ENCODE assay signal across 19 cellular contexts in the genomic region with DNA sequence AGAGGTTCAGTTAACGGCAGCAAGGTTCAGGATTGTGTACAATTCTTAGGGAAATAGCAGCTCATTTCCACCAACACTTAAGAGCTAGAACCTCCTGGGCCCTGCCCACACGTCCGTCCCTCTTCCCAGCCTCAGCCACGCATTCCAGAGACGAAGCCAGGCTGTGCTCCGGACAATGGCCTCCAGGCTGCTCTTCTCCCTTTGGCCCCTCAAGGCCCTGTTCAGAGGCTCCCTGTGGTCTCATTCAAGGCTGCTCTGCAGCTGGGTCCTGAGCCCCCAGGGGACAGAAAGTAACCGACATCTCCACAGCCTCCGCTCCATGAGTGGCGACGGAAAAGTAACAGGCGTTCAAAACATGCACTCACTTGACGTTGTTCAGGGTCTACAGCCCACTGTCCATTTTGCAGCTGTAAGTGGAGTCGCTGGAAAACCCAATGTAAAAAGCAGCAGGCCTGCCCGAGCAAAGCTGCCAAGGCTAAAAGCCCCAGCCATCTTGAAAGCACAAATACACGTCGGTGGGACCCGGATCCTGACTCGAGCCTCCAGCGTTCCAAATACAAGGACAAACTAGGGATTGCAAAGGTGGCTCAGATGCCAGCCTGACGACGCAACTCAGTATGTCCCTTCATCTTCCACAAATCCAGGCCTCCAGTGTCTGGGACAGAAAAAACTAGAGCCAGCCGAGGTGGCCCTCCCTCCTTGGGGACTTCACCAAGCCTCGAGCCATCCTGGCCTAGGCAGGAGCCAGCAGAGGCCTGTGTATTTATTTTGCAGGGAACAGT.
DNase-seq lines count a peak whose midpoint lies in the region; ATAC-seq and TF ChIP-seq lines count a peak whose summit lies in the region.
"Had no signal": no experiment of that assay in that cellular context is flagged by ENCODE, and none has a peak within 500 bp of the region (broad histone marks: within the 10 kb centered on the region; RNA-seq: fewer than 3 reads in every experiment).

No MANE protein-coding gene starts in this region.

- H3F3A ChIP-seq in neural progenitor cell (ENCODE audit: low read depth) = peaks cover 5% of the 10 kb centered on the region

- H3K36me3 Mint-ChIP-seq in activated naive CD4-positive, alpha-beta T cell treated with anti-CD3 and anti-CD28 coated beads for 36 hours (ENCODE audit: low read depth) = no peaks in the 10 kb centered on the region
- peaks cover 3% of the 10 kb centered on the region for H3K36me3 Mint-ChIP-seq in neural progenitor cell
- H3K36me3 Mint-ChIP-seq in activated CD4-positive, alpha-beta memory T cell treated with anti-CD3 and anti-CD28 coated beads for 36 hours = peaks cover 3% of the 10 kb centered on the region

- no peak overlapping the region for H3K4me3 ChIP-seq in coronary artery
- no peak overlapping the region for H3K4me3 ChIP-seq in neural progenitor cell
- no peak overlapping the region for H3K4me3 ChIP-seq in upper lobe of right lung
- no peak overlapping the region for H3K4me3 ChIP-seq in testis
- H3K4me3 ChIP-seq: gastroesophageal sphincter, MG63, PC-9, psoas muscle, tibial nerve had no signal

- peak; percentile 1 for DNase-seq in activated naive CD4-positive, alpha-beta T cell treated with anti-CD3 and anti-CD28 coated beads for 36 hours
- DNase-seq in activated naive CD4-positive, alpha-beta T cell treated with anti-CD3 and anti-CD28 coated beads, Interleukin-2, amount 50 U/mL, for 16 hours = no peak
- DNase-seq in coronary artery (ENCODE audit: low spot score) = peak; percentile 65
- DNase-seq in neural progenitor cell (ENCODE audit: low spot score) = no peak
- peak; percentile 46 for DNase-seq in upper lobe of right lung
- no peak for DNase-seq in HEK293T (ENCODE audit: extremely low spot score)
- DNase-seq in testis = no peak
- no peak for DNase-seq in activated CD4-positive, alpha-beta memory T cell treated with anti-CD3 and anti-CD28 coated beads for 36 hours
- DNase-seq: activated CD4-positive, alpha-beta T cell treated with anti-CD3 and anti-CD28 coated beads for 4 hours; activated naive CD4-positive, alpha-beta T cell treated with Interleukin-2 at 50 U/mL for 16 hours; erythroblast; MG63; NCI-H2227 treated with DMSO at 0.1 percent for 48 hours; NCI-H82; PC-9; SK-N-SH had no signal

- no peaks in the 10 kb centered on the region for H3K9me3 Mint-ChIP-seq in activated naive CD4-positive, alpha-beta T cell treated with anti-CD3 and anti-CD28 coated beads for 36 hours
- no peaks in the 10 kb centered on the region for H3K9me3 Mint-ChIP-seq in neural progenitor cell
- no peaks in the 10 kb centered on the region for H3K9me3 Mint-ChIP-seq in activated CD4-positive, alpha-beta memory T cell treated with anti-CD3 and anti-CD28 coated beads for 36 hours

- POLR2A ChIA-PET in HEK293T (lab: Yijun Ruan, JAX) = no interaction called here
- POLR2A ChIA-PET in activated CD4-positive, alpha-beta memory T cell treated with anti-CD3 and anti-CD28 coated beads for 36 hours (lab: Charles Lee) = no interaction called here

- no peaks in the 10 kb centered on the region for H3K4me1 ChIP-seq in neural progenitor cell
- H3K4me1 ChIP-seq in upper lobe of right lung = no peaks in the 10 kb centered on the region
- H3K4me1 ChIP-seq in testis = peaks cover 10% of the 10 kb centered on the region

- ATAC-seq in upper lobe of right lung = no peak
- ATAC-seq: gastroesophageal sphincter, psoas muscle had no signal

- H3K27me3 ChIP-seq in neural progenitor cell (no peaks in the 10 kb centered on the region), upper lobe of right lung (no peaks in the 10 kb centered on the region), testis (no peaks in the 10 kb centered on the region)
- H3K27me3 ChIP-seq: gastroesophageal sphincter, MG63, tibial nerve had no signal

- TF ChIP-seq POLR2A in testis (IDR thresholded peaks at IDR 0.05) = no peak

- WGBS in testis, 2 donors = 91 to 97% methylated on average over 22 to 23 of the region's 23 CpGs

- no peak overlapping the region for H3K4me2 ChIP-seq in neural progenitor cell
- H3K4me2 ChIP-seq: PC-9, SK-N-SH had no signal

- no peaks in the 10 kb centered on the region for H3K9me3 ChIP-seq in neural progenitor cell (ENCODE audit: low read depth)
- H3K9me3 ChIP-seq in upper lobe of right lung = no peaks in the 10 kb centered on the region
- H3K9me3 ChIP-seq in testis = no peaks in the 10 kb centered on the region
- H3K9me3 ChIP-seq: gastroesophageal sphincter, MG63, psoas muscle, SK-N-SH, tibial nerve had no signal

- no peaks in the 10 kb centered on the region for H3K27me3 Mint-ChIP-seq in activated naive CD4-positive, alpha-beta T cell treated with anti-CD3 and anti-CD28 coated beads for 36 hours (ENCODE audit: low read depth)
- H3K27me3 Mint-ChIP-seq in neural progenitor cell (ENCODE audit: insufficient read depth, low read depth) = peaks cover 10% of the 10 kb centered on the region
- H3K27me3 Mint-ChIP-seq in activated CD4-positive, alpha-beta memory T cell treated with anti-CD3 and anti-CD28 coated beads for 36 hours = no peaks in the 10 kb centered on the region

- H4K20me1 ChIP-seq in neural progenitor cell (ENCODE audit: low read depth) = no peaks in the 10 kb centered on the region

- no peak overlapping the region for H3K4me3 Mint-ChIP-seq in activated naive CD4-positive, alpha-beta T cell treated with anti-CD3 and anti-CD28 coated beads for 36 hours
- no peak overlapping the region for H3K4me3 Mint-ChIP-seq in neural progenitor cell
- H3K4me3 Mint-ChIP-seq in activated CD4-positive, alpha-beta memory T cell treated with anti-CD3 and anti-CD28 coated beads for 36 hours = no peak overlapping the region

- H3K27ac Mint-ChIP-seq in activated naive CD4-positive, alpha-beta T cell treated with anti-CD3 and anti-CD28 coated beads for 36 hours = no peak overlapping the region
- peak overlapping the region; percentile 60 for H3K27ac Mint-ChIP-seq in neural progenitor cell
- H3K27ac Mint-ChIP-seq in activated CD4-positive, alpha-beta memory T cell treated with anti-CD3 and anti-CD28 coated beads for 36 hours = no peak overlapping the region

- H3K36me3 ChIP-seq in neural progenitor cell (no peaks in the 10 kb centered on the region), upper lobe of right lung (no peaks in the 10 kb centered on the region), testis (ENCODE audit: low read depth, missing control alignments) (no peaks in the 10 kb centered on the region)
- H3K36me3 ChIP-seq: MG63 had no signal

- CTCF ChIA-PET in activated naive CD4-positive, alpha-beta T cell treated with anti-CD3 and anti-CD28 coated beads for 36 hours (lab: Charles Lee) = no interaction called here
- CTCF ChIA-PET in HEK293T (lab: Yijun Ruan, JAX) = no interaction called here
- CTCF ChIA-PET in activated CD4-positive, alpha-beta memory T cell treated with anti-CD3 and anti-CD28 coated beads for 36 hours (lab: Charles Lee) = interaction anchor here (1.6 kb wide), 1 partner anchor 14 kb away, joined by 8 read pairs; no protein-coding TSS in a partner anchor

- H3K4me1 Mint-ChIP-seq in activated naive CD4-positive, alpha-beta T cell treated with anti-CD3 and anti-CD28 coated beads for 36 hours (ENCODE audit: low read depth) = peaks cover 9% of the 10 kb centered on the region
- H3K4me1 Mint-ChIP-seq in neural progenitor cell = peaks cover 23% of the 10 kb centered on the region
- H3K4me1 Mint-ChIP-seq in activated CD4-positive, alpha-beta memory T cell treated with anti-CD3 and anti-CD28 coated beads for 36 hours (ENCODE audit: low read depth) = peaks cover 10% of the 10 kb centered on the region

- no peak overlapping the region for H2AFZ ChIP-seq in neural progenitor cell (replicated peaks)
- H2AFZ ChIP-seq: PC-9 had no signal

- TF ChIP-seq CTCF in coronary artery (IDR thresholded peaks at IDR 0.05) = no peak
- no peak for TF ChIP-seq CTCF in neural progenitor cell (IDR thresholded peaks at IDR 0.05)
- TF ChIP-seq CTCF in upper lobe of right lung (IDR thresholded peaks at IDR 0.05) = no peak
- TF ChIP-seq CTCF in testis (IDR thresholded peaks at IDR 0.05) = no peak

- H3K9ac ChIP-seq in neural progenitor cell = no peak overlapping the region
- H3K9ac ChIP-seq: SK-N-SH had no signal

- H3K27ac ChIP-seq in coronary artery (no peak overlapping the region), neural progenitor cell (no peak overlapping the region), upper lobe of right lung (no peak overlapping the region), testis (no peak overlapping the region)
- H3K27ac ChIP-seq: gastroesophageal sphincter, PC-9, psoas muscle, tibial nerve had no signal

- H3K79me2 ChIP-seq in neural progenitor cell (ENCODE audit: low read depth) = no peaks in the 10 kb centered on the region

- intact Hi-C loops in activated naive CD4-positive, alpha-beta T cell treated with anti-CD3 and anti-CD28 coated beads for 36 hours (cut with micrococcal nuclease) = no loop called here
- intact Hi-C loops in upper lobe of right lung (cut with DNase I) = no loop called here
- intact Hi-C loops in testis (cut with DNase I; ENCODE audit: low total_unique reads) = no loop called here
- intact Hi-C loops in activated CD4-positive, alpha-beta memory T cell treated with anti-CD3 and anti-CD28 coated beads for 36 hours (cut with micrococcal nuclease) = no loop called here

TF ChIP-seq in HEK293T, 16 proteins besides CTCF, POLR2A, EP300 and RAD21 (continues in another document):
- no peak for TF ChIP-seq ARNT (IDR thresholded peaks at IDR 0.05)
- TF ChIP-seq, protein P1, sequence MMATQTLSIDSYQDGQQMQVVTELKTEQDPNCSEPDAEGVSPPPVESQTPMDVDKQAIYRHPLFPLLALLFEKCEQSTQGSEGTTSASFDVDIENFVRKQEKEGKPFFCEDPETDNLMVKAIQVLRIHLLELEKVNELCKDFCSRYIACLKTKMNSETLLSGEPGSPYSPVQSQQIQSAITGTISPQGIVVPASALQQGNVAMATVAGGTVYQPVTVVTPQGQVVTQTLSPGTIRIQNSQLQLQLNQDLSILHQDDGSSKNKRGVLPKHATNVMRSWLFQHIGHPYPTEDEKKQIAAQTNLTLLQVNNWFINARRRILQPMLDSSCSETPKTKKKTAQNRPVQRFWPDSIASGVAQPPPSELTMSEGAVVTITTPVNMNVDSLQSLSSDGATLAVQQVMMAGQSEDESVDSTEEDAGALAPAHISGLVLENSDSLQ (IDR thresholded peaks at IDR 0.05) = no peak
- TF ChIP-seq LEF1 (IDR thresholded peaks at IDR 0.05; ENCODE audit: borderline replicate concordance) = no peak
- no peak for TF ChIP-seq HDGF (IDR thresholded peaks at IDR 0.05; ENCODE audit: borderline replicate concordance)
- TF ChIP-seq CTBP1 (IDR thresholded peaks at IDR 0.05; ENCODE audit: borderline replicate concordance) = no peak
- TF ChIP-seq FOXM1 (IDR thresholded peaks at IDR 0.05; ENCODE audit: borderline replicate concordance) = no peak
- no peak for TF ChIP-seq TARDBP (IDR thresholded peaks at IDR 0.05)
- no peak for TF ChIP-seq SP1 (IDR thresholded peaks at IDR 0.05)
- TF ChIP-seq ELF4 (IDR thresholded peaks at IDR 0.05) = no peak
- TF ChIP-seq SUZ12 (IDR thresholded peaks at IDR 0.05) = no peak
- no peak for TF ChIP-seq BHLHE40 (IDR thresholded peaks at IDR 0.05; ENCODE audit: borderline replicate concordance)
- no peak for TF ChIP-seq NFRKB (IDR thresholded peaks at IDR 0.05)
- no peak for TF ChIP-seq FOXA1 (IDR thresholded peaks at IDR 0.05)
- TF ChIP-seq L3MBTL2 (conservative IDR thresholded peaks at IDR 0.05) = no peak
- no peak for TF ChIP-seq ZNF384 (IDR thresholded peaks at IDR 0.05)

Comparison
In these comparisons a context has a peak if more than half of its experiments do, and no peak if none do; other contexts are left out.
1. DNase-seq: peak in activated naive CD4-positive, alpha-beta T cell treated with anti-CD3 and anti-CD28 coated beads for 36 hours (single experiment), coronary artery (single experiment) and upper lobe of right lung (single experiment); none in activated naive CD4-positive, alpha-beta T cell treated with anti-CD3 and anti-CD28 coated beads, Interleukin-2, amount 50 U/mL, for 16 hours (single experiment), neural progenitor cell (single experiment), HEK293T (single experiment), testis (single experiment) and activated CD4-positive, alpha-beta memory T cell treated with anti-CD3 and anti-CD28 coated beads for 36 hours (single experiment).